ENCODE assay signal across 1 cellular context in the genomic region with DNA sequence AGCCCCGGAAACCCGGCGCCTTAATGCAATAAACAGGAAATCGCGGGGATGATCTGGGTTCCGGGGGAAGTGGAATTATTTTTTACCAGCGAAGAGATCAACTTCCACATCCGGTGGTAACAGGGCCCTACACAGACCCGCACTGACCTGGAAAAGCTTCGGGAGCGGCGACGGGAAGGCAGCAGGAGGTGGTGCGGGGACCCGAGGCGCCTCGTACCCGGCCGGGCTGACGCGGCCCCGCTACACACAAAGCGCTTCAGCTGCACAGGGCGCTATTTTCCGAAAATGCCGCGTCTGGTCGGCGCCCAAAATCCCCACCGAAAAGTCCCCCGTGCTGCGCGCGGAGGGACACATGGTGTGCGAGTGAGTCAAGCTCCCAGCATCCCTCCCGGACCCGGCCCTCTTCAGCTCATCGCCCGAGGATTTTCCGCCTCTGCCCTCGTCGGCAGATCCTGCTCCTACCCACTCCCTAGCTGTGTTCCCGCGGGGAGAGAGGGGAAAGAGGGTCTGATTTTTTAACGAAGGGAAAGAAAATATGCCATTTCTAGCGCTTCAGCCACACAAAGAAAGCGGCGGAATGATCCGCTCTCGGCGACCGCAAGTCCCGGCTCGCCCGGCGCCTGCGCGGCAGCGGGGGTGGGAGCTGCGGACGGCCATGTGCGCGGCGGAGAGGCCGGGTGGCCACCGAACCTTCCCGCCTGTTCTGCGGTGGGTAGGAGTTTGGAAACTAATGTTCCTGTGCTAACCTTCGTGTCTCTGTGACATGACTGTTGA.
TF ChIP-seq lines count a peak whose summit lies in the region.

Gene GABPB1, minus strand, starts transcription at position 361 of the 774 bp plus-strand sequence. CDS start 45,400 bp downstream, outside the sequence.

TF ChIP-seq in HEK293, 187 proteins besides CTCF, POLR2A, EP300 and RAD21 (continued from another document):
- no peak for TF ChIP-seq ZNF555 (tag by site-specific recombination; conservative IDR thresholded peaks at IDR 0.05)
- TF ChIP-seq, protein P1, sequence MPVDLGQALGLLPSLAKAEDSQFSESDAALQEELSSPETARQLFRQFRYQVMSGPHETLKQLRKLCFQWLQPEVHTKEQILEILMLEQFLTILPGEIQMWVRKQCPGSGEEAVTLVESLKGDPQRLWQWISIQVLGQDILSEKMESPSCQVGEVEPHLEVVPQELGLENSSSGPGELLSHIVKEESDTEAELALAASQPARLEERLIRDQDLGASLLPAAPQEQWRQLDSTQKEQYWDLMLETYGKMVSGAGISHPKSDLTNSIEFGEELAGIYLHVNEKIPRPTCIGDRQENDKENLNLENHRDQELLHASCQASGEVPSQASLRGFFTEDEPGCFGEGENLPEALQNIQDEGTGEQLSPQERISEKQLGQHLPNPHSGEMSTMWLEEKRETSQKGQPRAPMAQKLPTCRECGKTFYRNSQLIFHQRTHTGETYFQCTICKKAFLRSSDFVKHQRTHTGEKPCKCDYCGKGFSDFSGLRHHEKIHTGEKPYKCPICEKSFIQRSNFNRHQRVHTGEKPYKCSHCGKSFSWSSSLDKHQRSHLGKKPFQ (tag by site-specific recombination; IDR thresholded peaks at IDR 0.05) = peak; percentile 87
- TF ChIP-seq ZNF394 (tag by site-specific recombination; IDR thresholded peaks at IDR 0.05; ENCODE audit: borderline replicate concordance) = peak; percentile 72; the same call in 1 of the 2 replicates
